14 cellular contexts compared by ENCODE assay signal in the genomic region with DNA sequence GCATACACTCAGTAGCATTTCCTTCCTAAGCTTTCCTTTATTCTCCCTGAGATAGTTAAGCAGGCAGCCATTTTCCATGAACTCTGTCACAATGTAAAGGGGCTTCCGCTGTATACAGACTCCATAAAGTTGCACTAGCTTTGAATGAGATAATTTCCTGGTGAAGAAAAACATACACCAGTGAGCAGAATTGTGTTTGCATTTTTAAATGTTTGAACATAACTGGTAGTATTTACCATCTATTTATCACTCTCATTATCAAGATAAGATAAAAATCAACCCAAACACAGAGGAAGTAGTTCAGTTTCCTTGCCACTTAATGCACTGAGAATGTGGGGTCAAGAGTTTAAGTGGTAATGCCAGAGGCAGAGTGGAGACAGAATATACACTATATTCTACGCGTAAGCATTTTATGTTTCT. TPM values are rescaled to one million over a fixed set of nuclear protein-coding genes. Genes with fewer than 3 reads are reported as not detected.
DNase-seq lines count a peak whose midpoint lies in the region; ATAC-seq and TF ChIP-seq lines count a peak whose summit lies in the region.
"Had no signal": no experiment of that assay in that cellular context is flagged by ENCODE, and none has a peak within 500 bp of the region (broad histone marks: within the 10 kb centered on the region; RNA-seq: fewer than 3 reads in every experiment).

No MANE protein-coding gene starts in this region.

- TF ChIP-seq CTCF in HEK293 (tag by site-specific recombination; IDR thresholded peaks at IDR 0.05), result no peak
- TF ChIP-seq CTCF in GM13976 (IDR thresholded peaks at IDR 0.05; ENCODE audit: borderline replicate concordance, control extremely low read depth, extremely low read depth, insufficient read depth, missing control alignments), result no peak

- intact Hi-C loops in left cardiac atrium (cut with DNase I), result no loop called here

- no peaks in the 10 kb centered on the region for H3K36me3 ChIP-seq in HEK293 (ENCODE audit: control insufficient read depth in 2 of 2, insufficient read depth in 1 of 2, low read length in 2 of 2)
- H3K36me3 ChIP-seq: ascending aorta, right atrium auricular region had no signal

- CTCF ChIA-PET in HEK293 (lab: Yijun Ruan, JAX), result interaction anchor here (1.2 to 1.6 kb wide), 3 partner anchors 18 to 244 kb away, joined by 3 to 4 read pairs (median 3); no protein-coding TSS in a partner anchor

- H3K4me3 ChIP-seq in HEK293 (ENCODE audit: low read depth, low read length), result no peak overlapping the region
- H3K4me3 ChIP-seq: ascending aorta, right atrium auricular region had no signal

- H3K9me3 ChIP-seq in HEK293 (ENCODE audit: control insufficient read depth, insufficient read depth, low read depth, low read length), result no peaks in the 10 kb centered on the region
- H3K9me3 ChIP-seq: ascending aorta, right atrium auricular region had no signal

- ATAC-seq in left cardiac atrium, result no peak
- ATAC-seq: left ventricle myocardium superior had no signal

- in situ Hi-C loops in GM13976 (cut with MboI; ENCODE audit: low sequenced_read_pairs, unreplicated experiment), result loop anchor here (25.0 kb wide), 2 partner anchors 143 to 393 kb away; no protein-coding TSS in a partner anchor

- no peak overlapping the region for H3K27ac ChIP-seq in HEK293 (ENCODE audit: extremely low read depth, low read depth, low read length)
- H3K27ac ChIP-seq: ascending aorta, right atrium auricular region had no signal

- DNase-seq in A172 (ENCODE audit: low spot score), result peak; percentile 51
- DNase-seq in T1000 (lab: John Stamatoyannopoulos, UW), result peak; percentile 27
- peak; percentile 64 for DNase-seq in kidney tubule cell (ENCODE audit: low spot score)
- DNase-seq in left cardiac atrium, result no peak
- DNase-seq in GM13976 (ENCODE audit: low spot score), result no peak
- no peak for DNase-seq in AG20443 (ENCODE audit: low spot score)
- DNase-seq in midbrain (lab: John Stamatoyannopoulos, UW), result no peak
- DNase-seq: H9; left ventricle myocardium superior; NCI-H1092; NK-92 treated with Interleukin-12 subunit alpha and Interleukin-12 subunit beta, amount 100 ng/mL, for 24 hours had no signal

- POLR2A ChIA-PET in HEK293 (lab: Yijun Ruan, JAX), result no interaction called here

- H3K4me1 ChIP-seq in HEK293 (ENCODE audit: control insufficient read depth, insufficient read depth, low read length), result peaks cover 5% of the 10 kb centered on the region; the same call in 1 of the 2 replicates
- H3K4me1 ChIP-seq: ascending aorta, right atrium auricular region had no signal

TF ChIP-seq in HEK293, 187 proteins besides CTCF, POLR2A, EP300 and RAD21 (continues in another document):
- TF ChIP-seq, protein P1, sequence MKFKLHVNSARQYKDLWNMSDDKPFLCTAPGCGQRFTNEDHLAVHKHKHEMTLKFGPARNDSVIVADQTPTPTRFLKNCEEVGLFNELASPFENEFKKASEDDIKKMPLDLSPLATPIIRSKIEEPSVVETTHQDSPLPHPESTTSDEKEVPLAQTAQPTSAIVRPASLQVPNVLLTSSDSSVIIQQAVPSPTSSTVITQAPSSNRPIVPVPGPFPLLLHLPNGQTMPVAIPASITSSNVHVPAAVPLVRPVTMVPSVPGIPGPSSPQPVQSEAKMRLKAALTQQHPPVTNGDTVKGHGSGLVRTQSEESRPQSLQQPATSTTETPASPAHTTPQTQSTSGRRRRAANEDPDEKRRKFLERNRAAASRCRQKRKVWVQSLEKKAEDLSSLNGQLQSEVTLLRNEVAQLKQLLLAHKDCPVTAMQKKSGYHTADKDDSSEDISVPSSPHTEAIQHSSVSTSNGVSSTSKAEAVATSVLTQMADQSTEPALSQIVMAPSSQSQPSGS (tag by site-specific recombination; IDR thresholded peaks at IDR 0.05; ENCODE audit: low read depth), result no peak
- TF ChIP-seq, protein P2, sequence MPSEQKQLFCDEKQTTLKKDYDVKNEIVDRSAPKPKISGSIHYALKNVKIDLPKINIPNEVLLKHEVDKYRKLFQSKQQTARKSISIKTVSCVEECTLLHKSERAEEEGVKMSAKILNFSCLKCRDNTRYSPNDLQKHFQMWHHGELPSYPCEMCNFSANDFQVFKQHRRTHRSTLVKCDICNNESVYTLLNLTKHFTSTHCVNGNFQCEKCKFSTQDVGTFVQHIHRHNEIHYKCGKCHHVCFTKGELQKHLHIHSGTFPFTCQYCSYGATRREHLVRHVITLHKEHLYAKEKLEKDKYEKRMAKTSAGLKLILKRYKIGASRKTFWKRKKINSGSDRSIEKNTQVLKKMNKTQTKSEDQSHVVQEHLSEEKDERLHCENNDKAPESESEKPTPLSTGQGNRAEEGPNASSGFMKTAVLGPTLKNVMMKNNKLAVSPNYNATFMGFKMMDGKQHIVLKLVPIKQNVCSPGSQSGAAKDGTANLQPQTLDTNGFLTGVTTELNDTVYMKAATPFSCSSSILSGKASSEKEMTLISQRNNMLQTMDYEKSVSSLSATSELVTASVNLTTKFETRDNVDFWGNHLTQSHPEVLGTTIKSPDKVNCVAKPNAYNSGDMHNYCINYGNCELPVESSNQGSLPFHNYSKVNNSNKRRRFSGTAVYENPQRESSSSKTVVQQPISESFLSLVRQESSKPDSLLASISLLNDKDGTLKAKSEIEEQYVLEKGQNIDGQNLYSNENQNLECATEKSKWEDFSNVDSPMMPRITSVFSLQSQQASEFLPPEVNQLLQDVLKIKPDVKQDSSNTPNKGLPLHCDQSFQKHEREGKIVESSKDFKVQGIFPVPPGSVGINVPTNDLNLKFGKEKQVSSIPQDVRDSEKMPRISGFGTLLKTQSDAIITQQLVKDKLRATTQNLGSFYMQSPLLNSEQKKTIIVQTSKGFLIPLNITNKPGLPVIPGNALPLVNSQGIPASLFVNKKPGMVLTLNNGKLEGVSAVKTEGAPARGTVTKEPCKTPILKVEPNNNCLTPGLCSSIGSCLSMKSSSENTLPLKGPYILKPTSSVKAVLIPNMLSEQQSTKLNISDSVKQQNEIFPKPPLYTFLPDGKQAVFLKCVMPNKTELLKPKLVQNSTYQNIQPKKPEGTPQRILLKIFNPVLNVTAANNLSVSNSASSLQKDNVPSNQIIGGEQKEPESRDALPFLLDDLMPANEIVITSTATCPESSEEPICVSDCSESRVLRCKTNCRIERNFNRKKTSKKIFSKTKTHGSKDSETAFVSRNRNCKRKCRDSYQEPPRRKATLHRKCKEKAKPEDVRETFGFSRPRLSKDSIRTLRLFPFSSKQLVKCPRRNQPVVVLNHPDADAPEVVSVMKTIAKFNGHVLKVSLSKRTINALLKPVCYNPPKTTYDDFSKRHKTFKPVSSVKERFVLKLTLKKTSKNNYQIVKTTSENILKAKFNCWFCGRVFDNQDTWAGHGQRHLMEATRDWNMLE (tag by site-specific recombination; conservative IDR thresholded peaks at IDR 0.05; ENCODE audit: low read depth), result no peak
- TF ChIP-seq, protein P3, sequence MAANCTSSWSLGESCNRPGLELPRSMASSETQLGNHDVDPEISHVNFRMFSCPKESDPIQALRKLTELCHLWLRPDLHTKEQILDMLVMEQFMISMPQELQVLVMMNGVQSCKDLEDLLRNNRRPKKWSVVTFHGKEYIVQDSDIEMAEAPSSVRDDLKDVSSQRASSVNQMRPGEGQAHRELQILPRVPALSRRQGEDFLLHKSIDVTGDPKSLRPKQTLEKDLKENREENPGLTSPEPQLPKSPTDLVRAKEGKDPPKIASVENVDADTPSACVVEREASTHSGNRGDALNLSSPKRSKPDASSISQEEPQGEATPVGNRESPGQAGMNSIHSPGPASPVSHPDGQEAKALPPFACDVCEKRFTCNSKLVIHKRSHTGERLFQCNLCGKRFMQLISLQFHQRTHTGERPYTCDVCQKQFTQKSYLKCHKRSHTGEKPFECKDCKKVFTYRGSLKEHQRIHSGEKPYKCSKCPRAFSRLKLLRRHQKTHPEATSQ (tag by site-specific recombination; IDR thresholded peaks at IDR 0.05), result no peak
- TF ChIP-seq ZNF239 (tag by site-specific recombination; IDR thresholded peaks at IDR 0.05), result no peak
- TF ChIP-seq ZXDB (tag by site-specific recombination; IDR thresholded peaks at IDR 0.05), result peak; percentile 24; the same call in 1 of the 2 replicates
- TF ChIP-seq, protein P4, sequence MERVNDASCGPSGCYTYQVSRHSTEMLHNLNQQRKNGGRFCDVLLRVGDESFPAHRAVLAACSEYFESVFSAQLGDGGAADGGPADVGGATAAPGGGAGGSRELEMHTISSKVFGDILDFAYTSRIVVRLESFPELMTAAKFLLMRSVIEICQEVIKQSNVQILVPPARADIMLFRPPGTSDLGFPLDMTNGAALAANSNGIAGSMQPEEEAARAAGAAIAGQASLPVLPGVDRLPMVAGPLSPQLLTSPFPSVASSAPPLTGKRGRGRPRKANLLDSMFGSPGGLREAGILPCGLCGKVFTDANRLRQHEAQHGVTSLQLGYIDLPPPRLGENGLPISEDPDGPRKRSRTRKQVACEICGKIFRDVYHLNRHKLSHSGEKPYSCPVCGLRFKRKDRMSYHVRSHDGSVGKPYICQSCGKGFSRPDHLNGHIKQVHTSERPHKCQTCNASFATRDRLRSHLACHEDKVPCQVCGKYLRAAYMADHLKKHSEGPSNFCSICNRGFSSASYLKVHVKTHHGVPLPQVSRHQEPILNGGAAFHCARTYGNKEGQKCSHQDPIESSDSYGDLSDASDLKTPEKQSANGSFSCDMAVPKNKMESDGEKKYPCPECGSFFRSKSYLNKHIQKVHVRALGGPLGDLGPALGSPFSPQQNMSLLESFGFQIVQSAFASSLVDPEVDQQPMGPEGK (tag by site-specific recombination; IDR thresholded peaks at IDR 0.05), result no peak
- peak; percentile 76 for TF ChIP-seq SETDB1 (IDR thresholded peaks at IDR 0.05; ENCODE audit: insufficient read length, low read length)
- TF ChIP-seq, protein P5, sequence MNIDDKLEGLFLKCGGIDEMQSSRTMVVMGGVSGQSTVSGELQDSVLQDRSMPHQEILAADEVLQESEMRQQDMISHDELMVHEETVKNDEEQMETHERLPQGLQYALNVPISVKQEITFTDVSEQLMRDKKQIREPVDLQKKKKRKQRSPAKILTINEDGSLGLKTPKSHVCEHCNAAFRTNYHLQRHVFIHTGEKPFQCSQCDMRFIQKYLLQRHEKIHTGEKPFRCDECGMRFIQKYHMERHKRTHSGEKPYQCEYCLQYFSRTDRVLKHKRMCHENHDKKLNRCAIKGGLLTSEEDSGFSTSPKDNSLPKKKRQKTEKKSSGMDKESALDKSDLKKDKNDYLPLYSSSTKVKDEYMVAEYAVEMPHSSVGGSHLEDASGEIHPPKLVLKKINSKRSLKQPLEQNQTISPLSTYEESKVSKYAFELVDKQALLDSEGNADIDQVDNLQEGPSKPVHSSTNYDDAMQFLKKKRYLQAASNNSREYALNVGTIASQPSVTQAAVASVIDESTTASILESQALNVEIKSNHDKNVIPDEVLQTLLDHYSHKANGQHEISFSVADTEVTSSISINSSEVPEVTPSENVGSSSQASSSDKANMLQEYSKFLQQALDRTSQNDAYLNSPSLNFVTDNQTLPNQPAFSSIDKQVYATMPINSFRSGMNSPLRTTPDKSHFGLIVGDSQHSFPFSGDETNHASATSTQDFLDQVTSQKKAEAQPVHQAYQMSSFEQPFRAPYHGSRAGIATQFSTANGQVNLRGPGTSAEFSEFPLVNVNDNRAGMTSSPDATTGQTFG (tag by site-specific recombination; IDR thresholded peaks at IDR 0.05; ENCODE audit: borderline replicate concordance), result no peak
- no peak for TF ChIP-seq ZNF157 (tag by site-specific recombination; IDR thresholded peaks at IDR 0.05)

RNA-seq across cellular contexts. Expression of a gene that starts 54.1 kb away (rescaled TPM):
- not detected in 2 replicates for total RNA-seq in A172 (2014; rRNA removed; shearing (Covaris generic))
- under 1 TPM; 0.62 to 0.84 TPM for total RNA-seq in left cardiac atrium
- total RNA-seq: ascending aorta had no signal

Comparison
In these comparisons a context has a peak if more than half of its experiments do, and no peak if none do; other contexts are left out.
1. DNase-seq: peak in A172 (single experiment), T1000 (single experiment) and kidney tubule cell (single experiment); none in left cardiac atrium (single experiment), GM13976 (single experiment), AG20443 (single experiment) and midbrain (single experiment).